ENCODE assay signal across 27 cellular contexts in genomic region chr17:41652461-41652960, GRCh38. TPM values are rescaled to one million over a fixed set of nuclear protein-coding genes. Genes with fewer than 3 reads are reported as not detected.
DNase-seq lines count a peak whose midpoint lies in the region; ATAC-seq and TF ChIP-seq lines count a peak whose summit lies in the region.
"Had no signal": no experiment of that assay in that cellular context is flagged by ENCODE, and none has a peak within 500 bp of the region (broad histone marks: within the 10 kb centered on the region; RNA-seq: fewer than 3 reads in every experiment).

No MANE protein-coding gene starts in this region.

- no peak overlapping the region for H3K4me3 ChIP-seq in mammary epithelial cell (replicated peaks in 1 of 3; ENCODE audit: insufficient read depth in 1 of 3, low read depth in 2 of 3, low read length in 3 of 3)
- no peak overlapping the region for H3K4me3 ChIP-seq in mucosa of descending colon
- H3K4me3 ChIP-seq in suprapubic skin: no peak overlapping the region

- H3K27ac ChIP-seq in mammary epithelial cell (ENCODE audit: insufficient read depth, low read depth, low read length): peak overlapping the region; percentile 100
- peak overlapping the region; percentile 99 for H3K27ac ChIP-seq in suprapubic skin

- no peaks in the 10 kb centered on the region for H4K20me1 ChIP-seq in mammary epithelial cell (ENCODE audit: insufficient read depth, low read length)

- in situ Hi-C loops in mammary epithelial cell (cut with MboI; ENCODE audit: low sequenced_read_pairs in 2 of 2): loop anchor here in 1 of 2 donors (25.0 kb wide), 1 partner anchor 1040 kb away; no protein-coding TSS in a partner anchor

- TF ChIP-seq CTCF in mammary epithelial cell (conservative IDR thresholded peaks at IDR 0.05 in 1 of 2, IDR thresholded peaks at IDR 0.05 in 1 of 2; ENCODE audit: extremely low read depth in 1 of 2, insufficient read depth in 1 of 2, low read depth in 1 of 2, low read length in 2 of 2) (no peak), mucosa of descending colon (IDR thresholded peaks at IDR 0.05) (no peak), suprapubic skin (IDR thresholded peaks at IDR 0.05) (no peak)

- peaks cover 93% of the 10 kb centered on the region for H3K4me1 ChIP-seq in mammary epithelial cell (ENCODE audit: insufficient read depth, low read length)
- H3K4me1 ChIP-seq in mucosa of descending colon (ENCODE audit: low read depth): peaks cover 82% of the 10 kb centered on the region
- peaks cover 91% of the 10 kb centered on the region for H3K4me1 ChIP-seq in suprapubic skin

- CTCF ChIA-PET in mammary epithelial cell (lab: Charles Lee; ENCODE audit: low non-redundant PET): no interaction called here

- H3K9me3 ChIP-seq in mammary epithelial cell (replicated peaks; ENCODE audit: insufficient read depth, low read length) (no peaks in the 10 kb centered on the region), mucosa of descending colon (no peaks in the 10 kb centered on the region), suprapubic skin (no peaks in the 10 kb centered on the region)

- no TSS peak for BruUV-seq in mammary epithelial cell (replicated peaks; lab: Mats Ljungman, UMichigan)

- no peak for TF ChIP-seq POLR2A in suprapubic skin (IDR thresholded peaks at IDR 0.05)

- no peaks in the 10 kb centered on the region for H3K36me3 ChIP-seq in mammary epithelial cell (ENCODE audit: insufficient read depth, low read length)
- no peaks in the 10 kb centered on the region for H3K36me3 ChIP-seq in mucosa of descending colon (ENCODE audit: low read depth)
- H3K36me3 ChIP-seq in suprapubic skin: no peaks in the 10 kb centered on the region

- no peak overlapping the region for H3K4me2 ChIP-seq in mammary epithelial cell (ENCODE audit: insufficient read depth, low read depth, low read length)

- H3K79me2 ChIP-seq in mammary epithelial cell (ENCODE audit: insufficient read depth, low read length): peaks cover 3% of the 10 kb centered on the region

- dilution Hi-C loops in mammary epithelial cell (cut with HindIII; ENCODE audit: low sequenced_read_pairs): loop anchor here (5.0 kb wide), 4 partner anchors 35 to 250 kb away; partner anchors contain the start of gene KRT14

- H3K27me3 ChIP-seq in mammary epithelial cell (ENCODE audit: insufficient read depth, low read length): no peaks in the 10 kb centered on the region
- no peaks in the 10 kb centered on the region for H3K27me3 ChIP-seq in suprapubic skin

- no peak for TF ChIP-seq EP300 in suprapubic skin (IDR thresholded peaks at IDR 0.05)

- H2AFZ ChIP-seq in mammary epithelial cell (ENCODE audit: low read depth, low read length): no peak overlapping the region

- peak overlapping the region; percentile 41 for H3K9ac ChIP-seq in mammary epithelial cell (ENCODE audit: insufficient read depth, low read length)

- DNase-seq in HT-29 (ENCODE audit: low spot score) (peak; percentile 38), mammary epithelial cell (peak; percentile 33), mucosa of descending colon (peak in 2 of 3 donors; percentile 61 to 63), suprapubic skin (ENCODE audit: low spot score in 2 of 2) (peak in 1 of 2 donors; percentile 64), DMS79 treated with DMSO at 0.1 percent for 48 hours (lab: John Stamatoyannopoulos, UW) (no peak), posterior vena cava (ENCODE audit: low spot score) (no peak), nucleus accumbens (lab: John Stamatoyannopoulos, UW) (no peak)
- DNase-seq: ACHN; activated CD8-positive, alpha-beta memory T cell treated with anti-CD3 and anti-CD28 coated beads, Interleukin-2, amount 50 U/mL, for 4 hours; C1 segment of cervical spinal cord; effector memory CD8-positive, alpha-beta T cell; KBM-7; left cardiac atrium; NCI-H146; NCI-H2171; NCI-H526; stimulated activated CD4-positive, alpha-beta T cell treated with anti-CD3 and anti-CD28 coated beads, Interleukin-2, amount 100 ng/mL, for 48 hours; T-helper 9 cell had no signal

- WGBS in mammary epithelial cell (ENCODE audit: low coverage, missing lambda C conversion rate): 44% methylated on average over 4 of the region's 4 CpGs
- 100% methylated on average over 1 of the region's 4 CpGs for WGBS in suprapubic skin

- intact Hi-C loops in mammary epithelial cell (cut with micrococcal nuclease): loop anchor here (10.0 kb wide), 1 partner anchor 588 kb away; the partner anchor contains the start of genes KRTAP2-3 and KRTAP2-4
- intact Hi-C loops in mucosa of descending colon (cut with DNase I, micrococcal nuclease): no loop called here
- intact Hi-C loops in posterior vena cava (cut with DNase I): loop anchor here in 1 of 2 donors (10.0 kb wide), 2 partner anchors 88 to 748 kb away; no protein-coding TSS in a partner anchor

- ATAC-seq in mucosa of descending colon: no peak
- ATAC-seq in GM21723 (IDR thresholded peaks at IDR 0.05; ENCODE audit: unreplicated experiment): no peak
- ATAC-seq: activated T-helper 17 cell treated with anti-CD3 and anti-CD28 coated beads, Interleukin-2, amount 50 U/mL, for 72 hours; effector memory CD8-positive, alpha-beta T cell; left cardiac atrium; natural killer cell treated with Interleukin-12 subunit alpha and Interleukin-12 subunit beta and Interleukin-15 and Interleukin-18, amount 100 ng/mL, for 72 hours had no signal

RNA-seq across cellular contexts. Expression of gene KRT17, which starts 28.1 kb away (rescaled TPM):
- 286 and 297 TPM in 2 replicates for total RNA-seq in HT-29 (2014; rRNA removed; shearing (Covaris generic))
- total RNA-seq in mammary epithelial cell (over 10,000 TPM; 10,365 to 24,723 TPM), mucosa of descending colon (under 1 TPM in 1 of 3 donors, not detected in 2; 0.76 TPM), suprapubic skin (1,000 to 10,000 TPM in 2 of 4 donors, 100 to 1,000 TPM in 2; 434 to 2,751 (median 1,314) TPM), posterior vena cava (1 to 10 TPM; 2.8 to 5.1 TPM)
- polyA plus RNA-seq in mammary epithelial cell: 8,957 TPM
- 6,693 TPM for polyA minus RNA-seq in mammary epithelial cell
- total RNA-seq: left cardiac atrium; mesenteric fat pad; natural killer cell treated with Interleukin-12 subunit alpha and Interleukin-12 subunit beta and Interleukin-15 and Interleukin-18, amount 100 ng/mL, for 72 hours had no signal

RNA-seq across cellular contexts. Expression of gene EIF1, which starts 36.2 kb away (rescaled TPM):
- 81.6 and 91.6 TPM in 2 replicates for total RNA-seq in HT-29 (2014; rRNA removed; shearing (Covaris generic))
- 100 to 1,000 TPM in 1 of 2 donors, 10 to 100 TPM in 1; 78.9 to 981 TPM for total RNA-seq in mammary epithelial cell
- 108 TPM for polyA plus RNA-seq in mammary epithelial cell
- 399 TPM for polyA minus RNA-seq in mammary epithelial cell
- total RNA-seq in mucosa of descending colon: 100 to 1,000 TPM; 547 to 915 (median 566) TPM
- 100 to 1,000 TPM; 238 to 471 (median 430) TPM for total RNA-seq in suprapubic skin
- total RNA-seq in posterior vena cava: 100 to 1,000 TPM; 694 to 760 TPM

RNA-seq across cellular contexts. Expression of gene KRT16, which starts 39.9 kb away (rescaled TPM):
- total RNA-seq in HT-29 (2014; rRNA removed; shearing (Covaris generic)): 0.38 and 2.1 TPM in 2 replicates
- 1,000 to 10,000 TPM in 1 of 2 donors, 100 to 1,000 TPM in 1; 585 to 1,021 TPM for total RNA-seq in mammary epithelial cell
- 659 TPM for polyA plus RNA-seq in mammary epithelial cell
- 694 TPM for polyA minus RNA-seq in mammary epithelial cell
- total RNA-seq in mucosa of descending colon: not detected
- total RNA-seq in suprapubic skin: 100 to 1,000 TPM in 3 of 4 donors, 10 to 100 TPM in 1; 65.7 to 772 (median 341) TPM
- total RNA-seq in posterior vena cava: not detected
- total RNA-seq: activated T-helper 17 cell treated with anti-CD3 and anti-CD28 coated beads, Interleukin-2, amount 50 U/mL, for 72 hours; cerebellum; fibroblast of lung; natural killer cell treated with Interleukin-12 subunit alpha and Interleukin-12 subunit beta and Interleukin-15 and Interleukin-18, amount 100 ng/mL, for 72 hours; progenitor cell of endocrine pancreas had no signal

RNA-seq across cellular contexts. Expression of gene GAST, which starts 59.6 kb away (rescaled TPM):
- total RNA-seq in HT-29 (2014; rRNA removed; shearing (Covaris generic)): not detected in 2 replicates
- total RNA-seq in mammary epithelial cell: 1 to 10 TPM in 1 of 2 donors, under 1 TPM in 1; 0.67 to 2.0 TPM
- 0.94 TPM for polyA plus RNA-seq in mammary epithelial cell
- polyA minus RNA-seq in mammary epithelial cell: 7.5 TPM
- total RNA-seq in mucosa of descending colon: not detected
- not detected for total RNA-seq in suprapubic skin
- total RNA-seq in posterior vena cava: not detected
- total RNA-seq: activated T-helper 17 cell treated with anti-CD3 and anti-CD28 coated beads, Interleukin-2, amount 50 U/mL, for 72 hours; cerebellum; fibroblast of lung; left cardiac atrium; mesenteric fat pad; natural killer cell treated with Interleukin-12 subunit alpha and Interleukin-12 subunit beta and Interleukin-15 and Interleukin-18, amount 100 ng/mL, for 72 hours; RPMI7951; skeletal muscle tissue had no signal
- polyA plus RNA-seq: fibroblast of lung had no signal

Comparison
In these comparisons a context has a peak if more than half of its experiments do, and no peak if none do; other contexts are left out.
1. DNase-seq: peak in HT-29 (single experiment), mammary epithelial cell (single experiment) and mucosa of descending colon (2 of 3); none in DMS79 treated with DMSO at 0.1 percent for 48 hours (single experiment), posterior vena cava (single experiment) and nucleus accumbens (0 of 56).
2. RNA of gene KRT17, which starts 28.1 kb away (total RNA-seq): 10,365 to 24,723 TPM in mammary epithelial cell, 434 to 2,751 TPM in suprapubic skin and 286 to 297 TPM in HT-29; 2.8 to 5.1 TPM in posterior vena cava and 0.76 TPM in mucosa of descending colon; every median in the first group is over 10 times any median in the second.
3. RNA of gene KRT16, which starts 39.9 kb away (total RNA-seq): 585 to 1,021 TPM in mammary epithelial cell and 65.7 to 772 TPM in suprapubic skin; 0.38 to 2.1 TPM in HT-29, not detected in posterior vena cava and not detected in mucosa of descending colon; every median in the first group is over 10 times any median in the second.